Comparison of ENCODE assay signal across 14 cellular contexts in genomic region chr9:104784098-104784497, GRCh38. TPM values are rescaled to one million over a fixed set of nuclear protein-coding genes. Genes with fewer than 3 reads are reported as not detected.
A peak's percentile ranks its signal among the peaks of the same experiment; 100 is the strongest.
DNase-seq lines count a peak whose midpoint lies in the region; ATAC-seq and TF ChIP-seq lines count a peak whose summit lies in the region.
"Had no signal": no experiment of that assay in that cellular context is flagged by ENCODE, and none has a peak within 500 bp of the region (broad histone marks: within the 10 kb centered on the region; RNA-seq: fewer than 3 reads in every experiment).

No MANE protein-coding gene starts in this region.

- H3K27me3 ChIP-seq in osteoblast (ENCODE audit: insufficient read depth, low read length) (no peaks in the 10 kb centered on the region), trophoblast cell (ENCODE audit: insufficient read depth, low read length) (no peaks in the 10 kb centered on the region)

- ATAC-seq in GM19397 (IDR thresholded peaks at IDR 0.05; ENCODE audit: unreplicated experiment) (peak; percentile 52), HG02870 (IDR thresholded peaks at IDR 0.05; ENCODE audit: unreplicated experiment) (peak; percentile 79), natural killer cell (no peak)

- no peak overlapping the region for H2BK5ac ChIP-seq in trophoblast cell (ENCODE audit: low read depth, low read length, poor library complexity)

- H3K79me2 ChIP-seq in osteoblast (ENCODE audit: insufficient read depth, low read length) = no peaks in the 10 kb centered on the region
- no peaks in the 10 kb centered on the region for H3K79me2 ChIP-seq in trophoblast cell (ENCODE audit: control insufficient read depth, insufficient read depth, low read length, poor library complexity)

- in situ Hi-C loops in KBM-7 (cut with MboI; ENCODE audit: low pct_unique_long_range_greater_than_20kb, low sequenced_read_pairs) = loop anchor here (25.0 kb wide), 1 partner anchor 628 kb away; no protein-coding TSS in a partner anchor

- no peak overlapping the region for H2BK12ac ChIP-seq in trophoblast cell (ENCODE audit: low read length)

- no peak overlapping the region for H3K27ac Mint-ChIP-seq in natural killer cell
- H3K27ac Mint-ChIP-seq: activated naive CD4-positive, alpha-beta T cell treated with anti-CD3 and anti-CD28 coated beads, Interleukin-2, amount 50 U/mL, for 24 hours had no signal

- H3K4me2 ChIP-seq in osteoblast (ENCODE audit: insufficient read depth, low read length) (no peak overlapping the region), trophoblast cell (ENCODE audit: low read length) (no peak overlapping the region)

- no peaks in the 10 kb centered on the region for H3K9me3 ChIP-seq in osteoblast (ENCODE audit: low read depth, low read length)
- H3K9me3 ChIP-seq in trophoblast cell (ENCODE audit: insufficient read depth, low read depth, low read length) = no peaks in the 10 kb centered on the region

- no peak overlapping the region for H3K4ac ChIP-seq in trophoblast cell (ENCODE audit: low read depth, low read length)

- H4K91ac ChIP-seq in trophoblast cell (ENCODE audit: low read depth, low read length) = no peak overlapping the region

- WGBS in trophoblast cell (ENCODE audit: extremely low coverage, insufficient coverage, insufficient read length) = no CpG with 5 or more reads among the region's 2 CpGs

- H4K8ac ChIP-seq in trophoblast cell (ENCODE audit: low read depth, low read length) = no peak overlapping the region

- no peak overlapping the region for H3K23ac ChIP-seq in trophoblast cell (ENCODE audit: low read length)

- H3K4me3 Mint-ChIP-seq in natural killer cell = no peak overlapping the region
- H3K4me3 Mint-ChIP-seq: activated naive CD4-positive, alpha-beta T cell treated with anti-CD3 and anti-CD28 coated beads, Interleukin-2, amount 50 U/mL, for 24 hours had no signal

- intact Hi-C loops in natural killer cell (cut with micrococcal nuclease) = no loop called here

- peaks cover 8% of the 10 kb centered on the region for H3K79me1 ChIP-seq in trophoblast cell (ENCODE audit: low read length)

- H3K27ac ChIP-seq in osteoblast (ENCODE audit: low read depth, low read length) (no peak overlapping the region), trophoblast cell (ENCODE audit: low read depth, low read length) (no peak overlapping the region)
- H3K27ac ChIP-seq: skin epidermis had no signal

- peaks cover 19% of the 10 kb centered on the region for H3K36me3 ChIP-seq in osteoblast (ENCODE audit: insufficient read depth, low read length)
- peaks cover 2 to 10% of the 10 kb centered on the region in 2 experiments for H3K36me3 ChIP-seq in trophoblast cell (ENCODE audit: control insufficient read depth in 1 of 2, insufficient read depth in 2 of 2, low read length in 2 of 2)

- H2AK5ac ChIP-seq in trophoblast cell (ENCODE audit: low read length) = no peak overlapping the region

- TF ChIP-seq CTCF in osteoblast (IDR thresholded peaks at IDR 0.05; ENCODE audit: extremely low read depth, low read depth, low read length) (no peak), natural killer cell (IDR thresholded peaks at IDR 0.05) (no peak)

- H3K18ac ChIP-seq in trophoblast cell (ENCODE audit: low read length) = no peak overlapping the region

- H3K14ac ChIP-seq in trophoblast cell (ENCODE audit: low read length) = no peak overlapping the region

- no peaks in the 10 kb centered on the region for H3K9me3 Mint-ChIP-seq in natural killer cell
- H3K9me3 Mint-ChIP-seq: activated naive CD4-positive, alpha-beta T cell treated with anti-CD3 and anti-CD28 coated beads, Interleukin-2, amount 50 U/mL, for 24 hours had no signal

- DNase-seq in GDM1 (lab: John Stamatoyannopoulos, UW) (peak; percentile 5), KBM-7 (peak; percentile 35), osteoblast (ENCODE audit: insufficient read length, low spot score, missing footprints) (no peak), natural killer cell (no peak), trophoblast cell (no peak)
- no peak for DNase-seq in effector CD8-positive, alpha-beta T cell (lab: John Stamatoyannopoulos, UW)
- DNase-seq: ACHN; activated CD4-positive, CD25-positive, alpha-beta regulatory T cell treated with anti-CD3 and anti-CD28 coated beads, Interleukin-2, amount 50 U/mL, for 72 hours; dermis blood vessel endothelial cell; NCI-H1436 had no signal

- H3K36me3 Mint-ChIP-seq in natural killer cell = no peaks in the 10 kb centered on the region

- no peak overlapping the region for H2BK120ac ChIP-seq in trophoblast cell (ENCODE audit: insufficient read depth, low read length, poor library complexity)

- H3K4me1 Mint-ChIP-seq in natural killer cell = peaks cover 0 to 5% of the 10 kb centered on the region in 2 donors
- H3K4me1 Mint-ChIP-seq: activated naive CD4-positive, alpha-beta T cell treated with anti-CD3 and anti-CD28 coated beads, Interleukin-2, amount 50 U/mL, for 24 hours had no signal

- H2AFZ ChIP-seq in osteoblast (ENCODE audit: low read length) (no peak overlapping the region), trophoblast cell (ENCODE audit: insufficient read depth, low read length, poor library complexity) (no peak overlapping the region)

- H3K4me1 ChIP-seq in osteoblast (ENCODE audit: insufficient read depth, low read length) (peaks cover 2% of the 10 kb centered on the region), trophoblast cell (ENCODE audit: control insufficient read depth in 1 of 2, insufficient read depth in 2 of 2, low read length in 2 of 2) (peaks cover 10 to 11% of the 10 kb centered on the region in 2 experiments)

- H3K4me3 ChIP-seq in osteoblast (ENCODE audit: insufficient read depth, low read length) = no peak overlapping the region
- no peak overlapping the region for H3K4me3 ChIP-seq in trophoblast cell (ENCODE audit: low read depth, low read length)
- H3K4me3 ChIP-seq: skin epidermis had no signal

- H4K12ac ChIP-seq in trophoblast cell (ENCODE audit: low read depth, low read length) = no peak overlapping the region

- H4K20me1 ChIP-seq in osteoblast (ENCODE audit: insufficient read depth, low read length) = no peaks in the 10 kb centered on the region

- no peak overlapping the region for H3K9ac ChIP-seq in trophoblast cell (ENCODE audit: low read length)

- peaks cover 0 to under 1% of the 10 kb centered on the region in 2 donors for H3K27me3 Mint-ChIP-seq in natural killer cell (ENCODE audit: low read depth in 2 of 2)
- H3K27me3 Mint-ChIP-seq: activated naive CD4-positive, alpha-beta T cell treated with anti-CD3 and anti-CD28 coated beads, Interleukin-2, amount 50 U/mL, for 24 hours had no signal

RNA-seq across cellular contexts. Expression of gene NIPSNAP3B, which starts 20.2 kb away (rescaled TPM):
- total RNA-seq in osteoblast = 2.1 and 2.5 TPM in 2 replicates
- total RNA-seq in natural killer cell = 1 to 10 TPM in 1 of 3 donors, under 1 TPM in 2; 0.78 to 1.1 (median 0.79) TPM
- polyA plus RNA-seq in trophoblast cell (2013) = 0.37 and 0.47 TPM in 2 replicates

RNA-seq across cellular contexts. Expression of gene NIPSNAP3A, which starts 36.6 kb away (rescaled TPM):
- total RNA-seq in osteoblast (42.7 and 43.9 TPM in 2 replicates), natural killer cell (10 to 100 TPM in 1 of 3 donors, 1 to 10 TPM in 2; 9.0 to 11.2 (median 9.8) TPM)
- polyA plus RNA-seq in trophoblast cell (2013) = 15.4 and 15.6 TPM in 2 replicates

Comparison
In these comparisons a context has a peak if more than half of its experiments do, and no peak if none do; other contexts are left out.
1. DNase-seq: peak in GDM1 (single experiment) and KBM-7 (single experiment); none in osteoblast (single experiment), effector CD8-positive, alpha-beta T cell (single experiment), natural killer cell (single experiment) and trophoblast cell (0 of 2).
2. ATAC-seq: peak in GM19397 (single experiment) and HG02870 (single experiment); none in natural killer cell (0 of 3).